1 cellular context compared by ENCODE assay signal in the genomic region with DNA sequence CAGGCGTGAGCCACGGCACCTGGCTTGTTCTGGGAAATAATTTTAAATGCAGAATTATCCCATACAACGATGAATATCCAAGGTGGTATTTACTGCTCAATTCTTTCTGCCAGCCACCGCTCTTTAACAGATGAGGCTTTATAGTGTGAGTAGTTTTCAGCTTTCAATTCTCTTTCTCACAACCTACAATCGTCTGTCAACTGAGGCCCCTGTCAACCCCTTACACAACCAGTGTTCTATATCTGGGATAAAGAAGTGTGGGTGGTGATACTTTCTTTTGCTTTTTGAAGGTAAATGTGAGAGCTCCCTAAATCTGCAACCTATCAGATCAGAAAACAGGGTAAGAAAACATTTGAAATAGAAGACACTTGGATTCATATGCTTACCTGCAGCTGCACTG.
TF ChIP-seq lines count a peak whose summit lies in the region.

No MANE protein-coding gene starts in this region.

TF ChIP-seq in GM12878, 131 proteins besides CTCF, POLR2A, EP300 and RAD21 (continued from another document):
- TF ChIP-seq, protein P1, sequence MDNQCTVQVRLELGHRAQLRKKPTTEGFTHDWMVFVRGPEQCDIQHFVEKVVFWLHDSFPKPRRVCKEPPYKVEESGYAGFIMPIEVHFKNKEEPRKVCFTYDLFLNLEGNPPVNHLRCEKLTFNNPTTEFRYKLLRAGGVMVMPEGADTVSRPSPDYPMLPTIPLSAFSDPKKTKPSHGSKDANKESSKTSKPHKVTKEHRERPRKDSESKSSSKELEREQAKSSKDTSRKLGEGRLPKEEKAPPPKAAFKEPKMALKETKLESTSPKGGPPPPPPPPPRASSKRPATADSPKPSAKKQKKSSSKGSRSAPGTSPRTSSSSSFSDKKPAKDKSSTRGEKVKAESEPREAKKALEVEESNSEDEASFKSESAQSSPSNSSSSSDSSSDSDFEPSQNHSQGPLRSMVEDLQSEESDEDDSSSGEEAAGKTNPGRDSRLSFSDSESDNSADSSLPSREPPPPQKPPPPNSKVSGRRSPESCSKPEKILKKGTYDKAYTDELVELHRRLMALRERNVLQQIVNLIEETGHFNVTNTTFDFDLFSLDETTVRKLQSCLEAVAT (IDR thresholded peaks at IDR 0.05), result 0 out of 2 replicates have a peak, but pooled peaks have one; percentile 43
- TF ChIP-seq NBN (IDR thresholded peaks at IDR 0.05) (0 out of 2 replicates have a peak, but pooled peaks have one; percentile 21), ATF7 (IDR thresholded peaks at IDR 0.05; ENCODE audit: low read depth) (peak; percentile 52; the same call in 1 of the 2 replicates), MEF2A (IDR thresholded peaks at IDR 0.05; ENCODE audit: insufficient read depth, low read depth, low read length) (peak; percentile 69; the same call in 1 of the 2 replicates), CHD2 (IDR thresholded peaks at IDR 0.05; ENCODE audit: borderline replicate concordance, low read depth, low read length) (no peak), CREM (IDR thresholded peaks at IDR 0.05; ENCODE audit: low read depth) (peak; percentile 44; the same call in 1 of the 2 replicates), EGR1 (IDR thresholded peaks at IDR 0.05; ENCODE audit: borderline replicate concordance in 1 of 2, low read depth in 2 of 2, low read length in 2 of 2) (peak in 1 of 2 experiments; percentile 15; a peak in 1 of 3 replicates), NFIC (IDR thresholded peaks at IDR 0.05; ENCODE audit: low read depth, low read length) (peak; percentile 21; the same call in 1 of the 2 replicates)
- TF ChIP-seq, protein P2, sequence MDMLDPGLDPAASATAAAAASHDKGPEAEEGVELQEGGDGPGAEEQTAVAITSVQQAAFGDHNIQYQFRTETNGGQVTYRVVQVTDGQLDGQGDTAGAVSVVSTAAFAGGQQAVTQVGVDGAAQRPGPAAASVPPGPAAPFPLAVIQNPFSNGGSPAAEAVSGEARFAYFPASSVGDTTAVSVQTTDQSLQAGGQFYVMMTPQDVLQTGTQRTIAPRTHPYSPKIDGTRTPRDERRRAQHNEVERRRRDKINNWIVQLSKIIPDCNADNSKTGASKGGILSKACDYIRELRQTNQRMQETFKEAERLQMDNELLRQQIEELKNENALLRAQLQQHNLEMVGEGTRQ (IDR thresholded peaks at IDR 0.05; ENCODE audit: borderline replicate concordance, low read depth, low read length), result no peak
- TF ChIP-seq, protein P3, sequence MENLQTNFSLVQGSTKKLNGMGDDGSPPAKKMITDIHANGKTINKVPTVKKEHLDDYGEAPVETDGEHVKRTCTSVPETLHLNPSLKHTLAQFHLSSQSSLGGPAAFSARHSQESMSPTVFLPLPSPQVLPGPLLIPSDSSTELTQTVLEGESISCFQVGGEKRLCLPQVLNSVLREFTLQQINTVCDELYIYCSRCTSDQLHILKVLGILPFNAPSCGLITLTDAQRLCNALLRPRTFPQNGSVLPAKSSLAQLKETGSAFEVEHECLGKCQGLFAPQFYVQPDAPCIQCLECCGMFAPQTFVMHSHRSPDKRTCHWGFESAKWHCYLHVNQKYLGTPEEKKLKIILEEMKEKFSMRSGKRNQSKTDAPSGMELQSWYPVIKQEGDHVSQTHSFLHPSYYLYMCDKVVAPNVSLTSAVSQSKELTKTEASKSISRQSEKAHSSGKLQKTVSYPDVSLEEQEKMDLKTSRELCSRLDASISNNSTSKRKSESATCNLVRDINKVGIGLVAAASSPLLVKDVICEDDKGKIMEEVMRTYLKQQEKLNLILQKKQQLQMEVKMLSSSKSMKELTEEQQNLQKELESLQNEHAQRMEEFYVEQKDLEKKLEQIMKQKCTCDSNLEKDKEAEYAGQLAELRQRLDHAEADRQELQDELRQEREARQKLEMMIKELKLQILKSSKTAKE (IDR thresholded peaks at IDR 0.05; ENCODE audit: low read depth, poor library complexity, severe bottlenecking), result peak; percentile 64
- TF ChIP-seq, protein P4, sequence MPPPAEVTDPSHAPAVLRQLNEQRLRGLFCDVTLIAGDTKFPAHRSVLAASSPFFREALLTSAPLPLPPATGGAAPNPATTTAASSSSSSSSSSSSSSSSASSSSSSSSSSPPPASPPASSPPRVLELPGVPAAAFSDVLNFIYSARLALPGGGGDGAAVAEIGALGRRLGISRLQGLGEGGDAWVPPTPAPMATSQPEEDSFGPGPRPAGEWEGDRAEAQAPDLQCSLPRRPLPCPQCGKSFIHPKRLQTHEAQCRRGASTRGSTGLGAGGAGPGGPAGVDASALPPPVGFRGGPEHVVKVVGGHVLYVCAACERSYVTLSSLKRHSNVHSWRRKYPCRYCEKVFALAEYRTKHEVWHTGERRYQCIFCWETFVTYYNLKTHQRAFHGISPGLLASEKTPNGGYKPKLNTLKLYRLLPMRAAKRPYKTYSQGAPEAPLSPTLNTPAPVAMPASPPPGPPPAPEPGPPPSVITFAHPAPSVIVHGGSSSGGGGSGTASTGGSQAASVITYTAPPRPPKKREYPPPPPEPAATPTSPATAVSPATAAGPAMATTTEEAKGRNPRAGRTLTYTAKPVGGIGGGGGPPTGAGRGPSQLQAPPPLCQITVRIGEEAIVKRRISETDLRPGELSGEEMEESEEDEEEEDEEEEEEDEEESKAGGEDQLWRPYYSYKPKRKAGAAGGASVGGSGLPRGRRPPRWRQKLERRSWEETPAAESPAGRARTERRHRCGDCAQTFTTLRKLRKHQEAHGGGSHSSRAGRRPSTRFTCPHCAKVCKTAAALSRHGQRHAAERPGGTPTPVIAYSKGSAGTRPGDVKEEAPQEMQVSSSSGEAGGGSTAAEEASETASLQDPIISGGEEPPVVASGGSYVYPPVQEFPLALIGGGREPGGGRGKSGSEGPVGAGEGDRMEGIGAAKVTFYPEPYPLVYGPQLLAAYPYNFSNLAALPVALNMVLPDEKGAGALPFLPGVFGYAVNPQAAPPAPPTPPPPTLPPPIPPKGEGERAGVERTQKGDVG (CRISPR knock-in tag; IDR thresholded peaks at IDR 0.05), result no peak
